Comparison of ENCODE assay signal across 1 cellular context in the genomic region with DNA sequence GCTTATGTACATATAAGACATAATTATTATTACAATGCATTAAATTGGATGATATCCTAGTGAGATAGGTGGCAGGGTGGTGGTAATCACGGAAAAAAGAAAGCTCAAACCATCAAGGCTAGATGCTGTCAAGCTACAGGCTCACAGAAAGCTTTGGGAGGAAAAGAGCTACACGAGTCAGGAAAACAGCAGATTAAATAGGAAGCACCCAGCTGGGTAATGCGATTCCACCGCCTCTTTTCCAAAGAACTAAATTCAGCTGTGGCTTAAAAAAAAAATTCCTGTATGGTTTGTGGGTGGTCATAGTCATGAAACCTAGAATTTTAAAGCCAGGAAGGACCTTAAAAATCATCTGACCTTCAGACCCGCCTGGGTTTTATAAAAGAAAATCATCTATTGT.
TF ChIP-seq lines count a peak whose summit lies in the region.

No MANE protein-coding gene starts in this region.

TF ChIP-seq in GM23338, 12 proteins besides CTCF, POLR2A, EP300 and RAD21 (continued from another document):
- TF ChIP-seq, protein P1, sequence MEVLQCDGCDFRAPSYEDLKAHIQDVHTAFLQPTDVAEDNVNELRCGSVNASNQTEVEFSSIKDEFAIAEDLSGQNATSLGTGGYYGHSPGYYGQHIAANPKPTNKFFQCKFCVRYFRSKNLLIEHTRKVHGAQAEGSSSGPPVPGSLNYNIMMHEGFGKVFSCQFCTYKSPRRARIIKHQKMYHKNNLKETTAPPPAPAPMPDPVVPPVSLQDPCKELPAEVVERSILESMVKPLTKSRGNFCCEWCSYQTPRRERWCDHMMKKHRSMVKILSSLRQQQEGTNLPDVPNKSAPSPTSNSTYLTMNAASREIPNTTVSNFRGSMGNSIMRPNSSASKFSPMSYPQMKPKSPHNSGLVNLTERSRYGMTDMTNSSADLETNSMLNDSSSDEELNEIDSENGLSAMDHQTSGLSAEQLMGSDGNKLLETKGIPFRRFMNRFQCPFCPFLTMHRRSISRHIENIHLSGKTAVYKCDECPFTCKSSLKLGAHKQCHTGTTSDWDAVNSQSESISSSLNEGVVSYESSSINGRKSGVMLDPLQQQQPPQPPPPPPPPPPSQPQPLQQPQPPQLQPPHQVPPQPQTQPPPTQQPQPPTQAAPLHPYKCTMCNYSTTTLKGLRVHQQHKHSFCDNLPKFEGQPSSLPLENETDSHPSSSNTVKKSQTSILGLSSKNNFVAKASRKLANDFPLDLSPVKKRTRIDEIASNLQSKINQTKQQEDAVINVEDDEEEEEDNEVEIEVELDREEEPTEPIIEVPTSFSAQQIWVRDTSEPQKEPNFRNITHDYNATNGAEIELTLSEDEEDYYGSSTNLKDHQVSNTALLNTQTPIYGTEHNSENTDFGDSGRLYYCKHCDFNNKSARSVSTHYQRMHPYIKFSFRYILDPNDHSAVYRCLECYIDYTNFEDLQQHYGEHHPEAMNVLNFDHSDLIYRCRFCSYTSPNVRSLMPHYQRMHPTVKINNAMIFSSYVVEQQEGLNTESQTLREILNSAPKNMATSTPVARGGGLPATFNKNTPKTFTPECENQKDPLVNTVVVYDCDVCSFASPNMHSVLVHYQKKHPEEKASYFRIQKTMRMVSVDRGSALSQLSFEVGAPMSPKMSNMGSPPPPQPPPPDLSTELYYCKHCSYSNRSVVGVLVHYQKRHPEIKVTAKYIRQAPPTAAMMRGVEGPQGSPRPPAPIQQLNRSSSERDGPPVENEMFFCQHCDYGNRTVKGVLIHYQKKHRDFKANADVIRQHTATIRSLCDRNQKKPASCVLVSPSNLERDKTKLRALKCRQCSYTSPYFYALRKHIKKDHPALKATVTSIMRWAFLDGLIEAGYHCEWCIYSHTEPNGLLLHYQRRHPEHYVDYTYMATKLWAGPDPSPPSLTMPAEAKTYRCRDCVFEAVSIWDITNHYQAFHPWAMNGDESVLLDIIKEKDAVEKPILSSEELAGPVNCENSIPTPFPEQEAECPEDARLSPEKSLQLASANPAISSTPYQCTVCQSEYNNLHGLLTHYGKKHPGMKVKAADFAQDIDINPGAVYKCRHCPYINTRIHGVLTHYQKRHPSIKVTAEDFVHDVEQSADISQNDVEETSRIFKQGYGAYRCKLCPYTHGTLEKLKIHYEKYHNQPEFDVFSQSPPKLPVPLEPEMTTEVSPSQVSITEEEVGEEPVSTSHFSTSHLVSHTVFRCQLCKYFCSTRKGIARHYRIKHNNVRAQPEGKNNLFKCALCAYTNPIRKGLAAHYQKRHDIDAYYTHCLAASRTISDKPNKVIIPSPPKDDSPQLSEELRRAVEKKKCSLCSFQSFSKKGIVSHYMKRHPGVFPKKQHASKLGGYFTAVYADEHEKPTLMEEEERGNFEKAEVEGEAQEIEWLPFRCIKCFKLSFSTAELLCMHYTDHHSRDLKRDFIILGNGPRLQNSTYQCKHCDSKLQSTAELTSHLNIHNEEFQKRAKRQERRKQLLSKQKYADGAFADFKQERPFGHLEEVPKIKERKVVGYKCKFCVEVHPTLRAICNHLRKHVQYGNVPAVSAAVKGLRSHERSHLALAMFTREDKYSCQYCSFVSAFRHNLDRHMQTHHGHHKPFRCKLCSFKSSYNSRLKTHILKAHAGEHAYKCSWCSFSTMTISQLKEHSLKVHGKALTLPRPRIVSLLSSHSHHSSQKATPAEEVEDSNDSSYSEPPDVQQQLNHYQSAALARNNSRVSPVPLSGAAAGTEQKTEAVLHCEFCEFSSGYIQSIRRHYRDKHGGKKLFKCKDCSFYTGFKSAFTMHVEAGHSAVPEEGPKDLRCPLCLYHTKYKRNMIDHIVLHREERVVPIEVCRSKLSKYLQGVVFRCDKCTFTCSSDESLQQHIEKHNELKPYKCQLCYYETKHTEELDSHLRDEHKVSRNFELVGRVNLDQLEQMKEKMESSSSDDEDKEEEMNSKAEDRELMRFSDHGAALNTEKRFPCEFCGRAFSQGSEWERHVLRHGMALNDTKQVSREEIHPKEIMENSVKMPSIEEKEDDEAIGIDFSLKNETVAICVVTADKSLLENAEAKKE (CRISPR knock-in tag; IDR thresholded peaks at IDR 0.05): no peak
- no peak for TF ChIP-seq EZH2phosphoT487 (IDR thresholded peaks at IDR 0.05; ENCODE audit: unreplicated experiment)
